ENCODE assay signal across 8 cellular contexts in genomic region chr20:1330075-1330830, GRCh38. TPM values are rescaled to one million over a fixed set of nuclear protein-coding genes. Genes with fewer than 3 reads are reported as not detected.
DNase-seq lines count a peak whose midpoint lies in the region; ATAC-seq and TF ChIP-seq lines count a peak whose summit lies in the region.

No MANE protein-coding gene starts in this region.

- no peak overlapping the region for H3K4me3 ChIP-seq in right cardiac atrium (ENCODE audit: low read length)

- DNase-seq in activated naive CD4-positive, alpha-beta T cell treated with anti-CD3 and anti-CD28 coated beads, Interleukin-2, amount 50 U/mL, for 16 hours, result peak; percentile 30
- peak; percentile 74 to 85 (median 83) for DNase-seq in right cardiac atrium
- peak; percentile 43 for DNase-seq in stimulated activated naive CD8-positive, alpha-beta T cell treated with anti-CD3 and anti-CD28 coated beads, Interleukin-15, Interleukin-2, amounts not matched to agents 100 U/mL and 50 U/mL, for 24 hours
- no peak for DNase-seq in GM19240 (ENCODE audit: insufficient read length, low spot score)
- no peak for DNase-seq in SKM-1 treated with dmso at 0.1 percent for 144 hours (lab: John Stamatoyannopoulos, UW; ENCODE audit: unreplicated experiment)
- DNase-seq in GM13977 (ENCODE audit: low spot score), result no peak

- in situ Hi-C loops in GM13977 (cut with MboI; ENCODE audit: low pct_unique_long_range_greater_than_20kb, low sequenced_read_pairs, unreplicated experiment), result no loop called here

- intact Hi-C loops in right cardiac atrium (cut with DNase I), result no loop called here

- no peak for TF ChIP-seq CTCF in GM13977 (IDR thresholded peaks at IDR 0.05; ENCODE audit: extremely low read depth, insufficient read depth, missing control alignments)

- peak overlapping the region; percentile 59 for H3K27ac ChIP-seq in right cardiac atrium (ENCODE audit: low read length)

- ATAC-seq in HG03439 (IDR thresholded peaks at IDR 0.05; ENCODE audit: unreplicated experiment) (peak; percentile 39), right cardiac atrium (peak; percentile 55 to 61), GM19035 (IDR thresholded peaks at IDR 0.05; ENCODE audit: unreplicated experiment) (no peak)
- ATAC-seq in stimulated activated naive CD8-positive, alpha-beta T cell treated with anti-CD3 and anti-CD28 coated beads, Interleukin-15, Interleukin-2, amounts not matched to agents 100 U/mL and 50 U/mL, for 24 hours, result no peak

- H3K4me1 ChIP-seq in right cardiac atrium (ENCODE audit: control insufficient read depth, insufficient read depth, low read length), result peaks cover 30% of the 10 kb centered on the region

- WGBS in right cardiac atrium, result 47% methylated on average over 6 of the region's 6 CpGs

- H3K9me3 ChIP-seq in right cardiac atrium (ENCODE audit: control insufficient read depth, low read length), result no peaks in the 10 kb centered on the region

- H3K27me3 ChIP-seq in right cardiac atrium (ENCODE audit: control insufficient read depth, insufficient read depth), result no peaks in the 10 kb centered on the region

RNA-seq across cellular contexts. Expression of gene SDCBP2, which starts 1.3 kb away (rescaled TPM):
- total RNA-seq in right cardiac atrium, result 1 to 10 TPM; 1.9 to 2.2 (median 2.2) TPM
- polyA plus RNA-seq in right cardiac atrium, result 2.0 TPM

Comparison
In these comparisons a context has a peak if more than half of its experiments do, and no peak if none do; other contexts are left out.
1. ATAC-seq: peak in HG03439 (single experiment) and right cardiac atrium (2 of 2); none in stimulated activated naive CD8-positive, alpha-beta T cell treated with anti-CD3 and anti-CD28 coated beads, Interleukin-15, Interleukin-2, amounts not matched to agents 100 U/mL and 50 U/mL, for 24 hours (single experiment) and GM19035 (single experiment).
2. DNase-seq: peak in activated naive CD4-positive, alpha-beta T cell treated with anti-CD3 and anti-CD28 coated beads, Interleukin-2, amount 50 U/mL, for 16 hours (single experiment), right cardiac atrium (3 of 3) and stimulated activated naive CD8-positive, alpha-beta T cell treated with anti-CD3 and anti-CD28 coated beads, Interleukin-15, Interleukin-2, amounts not matched to agents 100 U/mL and 50 U/mL, for 24 hours (single experiment); none in GM19240 (single experiment), SKM-1 treated with dmso at 0.1 percent for 144 hours (single experiment) and GM13977 (single experiment).